ENCODE assay signal across 8 cellular contexts in the genomic region with DNA sequence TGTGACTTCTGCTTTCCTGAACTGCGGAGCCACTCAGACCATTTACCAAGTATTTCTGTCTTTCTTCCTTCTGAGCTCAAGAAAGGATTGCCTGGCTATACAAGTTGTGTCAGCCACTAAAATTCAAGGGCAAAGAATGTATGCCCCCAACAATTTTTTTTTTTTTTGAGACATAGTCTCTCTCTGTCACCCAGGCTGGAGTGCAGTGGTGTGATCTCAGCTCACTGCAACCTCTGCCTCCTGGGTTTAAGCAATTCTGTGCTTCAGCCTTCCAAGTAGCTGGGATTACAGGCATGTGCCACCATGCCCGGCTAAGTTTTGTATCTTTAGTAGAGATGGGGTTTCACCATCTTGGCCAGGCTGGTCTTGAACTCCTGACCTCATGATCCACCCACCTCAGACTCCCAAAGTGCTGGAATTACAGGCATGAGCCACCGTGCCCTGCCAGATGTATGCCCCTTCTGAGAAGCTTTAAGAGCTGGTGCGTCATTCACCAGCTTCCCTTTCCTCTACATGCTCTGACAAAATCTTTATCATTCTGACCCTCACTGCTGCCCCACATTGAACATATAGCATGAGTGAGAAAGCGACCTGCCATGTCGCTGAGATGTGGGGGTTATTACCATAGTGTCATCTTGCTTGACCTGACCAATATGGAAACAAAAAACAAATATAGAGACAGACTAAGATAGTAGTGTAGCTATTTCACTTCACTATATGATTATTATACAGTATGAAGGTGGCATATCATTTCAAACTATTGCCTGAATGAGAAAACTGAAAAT.
DNase-seq lines count a peak whose midpoint lies in the region; ATAC-seq and TF ChIP-seq lines count a peak whose summit lies in the region.
"Not testable (repeated sequence)": the region's sequence is repeated elsewhere in the genome, so short reads cannot be mapped to it uniquely, and the experiment has no call there.

No MANE protein-coding gene starts in this region.

- H3F3A ChIP-seq in GM23248 (ENCODE audit: insufficient read depth): peaks cover 37% of the 10 kb centered on the region

- H3K27ac ChIP-seq in GM23248 (peak overlapping the region; percentile 81), right cardiac atrium (ENCODE audit: low read length) (peak overlapping the region; percentile 82), vagina (peak overlapping the region; percentile 9)

- WGBS in GM23248 (ENCODE audit: low coverage in 1 of 2, low lambda C conversion rate in 2 of 2, missing lambda C conversion rate in 2 of 2), 2 experiments: 78 to 79% methylated on average over 6 of the region's 6 CpGs
- 86% methylated on average over 6 of the region's 6 CpGs for WGBS in right cardiac atrium

- peak; percentile 51 to 54 for ATAC-seq in activated CD4-positive, CD25-positive, alpha-beta regulatory T cell treated with anti-CD3 and anti-CD28 coated beads, Interleukin-2, amount 50 U/mL, for 24 hours
- ATAC-seq in activated naive CD4-positive, alpha-beta T cell treated with anti-CD3 and anti-CD28 coated beads, Interleukin-2, amount 50 U/mL, for 72 hours: peak; percentile 39 to 95
- not testable (repeated sequence) for ATAC-seq in right cardiac atrium

- H3K4me2 ChIP-seq in GM23248 (ENCODE audit: unreplicated experiment) (peak overlapping the region; percentile 71), skeletal muscle satellite cell (ENCODE audit: low read length) (peak overlapping the region; percentile 53)

- not testable (repeated sequence) for H3K36me3 ChIP-seq in GM23248 (ENCODE audit: low read depth); skeletal muscle satellite cell (ENCODE audit: insufficient read depth, low read length); vagina

- not testable (repeated sequence) for H3K9me3 Mint-ChIP-seq in activated naive CD4-positive, alpha-beta T cell treated with anti-CD3 and anti-CD28 coated beads, Interleukin-2, amount 50 U/mL, for 72 hours

- peak overlapping the region in 1 of 2 donors; percentile 73 for H3K27ac Mint-ChIP-seq in activated naive CD4-positive, alpha-beta T cell treated with anti-CD3 and anti-CD28 coated beads, Interleukin-2, amount 50 U/mL, for 72 hours

- in situ Hi-C loops in GM23248 (cut with MboI): not testable (repeated sequence)

- not testable (repeated sequence) for H3K36me3 Mint-ChIP-seq in activated naive CD4-positive, alpha-beta T cell treated with anti-CD3 and anti-CD28 coated beads, Interleukin-2, amount 50 U/mL, for 72 hours

- DNase-seq in GM23248 (peak; percentile 38), NOMO-1 (lab: John Stamatoyannopoulos, UW; ENCODE audit: unreplicated experiment in 2 of 2) (peak; percentile 8 to 38), epithelial cell of esophagus (ENCODE audit: low read depth) (peak; percentile 82), vagina (ENCODE audit: extremely low spot score in 2 of 2) (peak in 1 of 2 donors; percentile 87)
- peak in 1 of 2 donors; percentile 17 for DNase-seq in activated naive CD4-positive, alpha-beta T cell treated with anti-CD3 and anti-CD28 coated beads, Interleukin-2, amount 50 U/mL, for 72 hours (ENCODE audit: low spot score in 2 of 2)
- not testable (repeated sequence) for DNase-seq in right cardiac atrium

- TF ChIP-seq CTCF in epithelial cell of esophagus (IDR thresholded peaks at IDR 0.05; ENCODE audit: insufficient read depth, low read depth, low read length, missing control alignments); vagina (IDR thresholded peaks at IDR 0.05): not testable (repeated sequence)

- not testable (repeated sequence) for H3K9me3 ChIP-seq in GM23248 (ENCODE audit: low read depth); right cardiac atrium (ENCODE audit: control insufficient read depth, low read length); skeletal muscle satellite cell (replicated peaks; ENCODE audit: low read length); vagina

- H3K9ac ChIP-seq in GM23248 (peak overlapping the region; percentile 46), skeletal muscle satellite cell (ENCODE audit: low read depth, low read length) (peak overlapping the region; percentile 71)

- H3K27me3 ChIP-seq in GM23248 (replicated peaks; ENCODE audit: insufficient read depth); right cardiac atrium (ENCODE audit: control insufficient read depth, insufficient read depth); skeletal muscle satellite cell (ENCODE audit: control insufficient read depth, insufficient read depth, low read length); vagina: not testable (repeated sequence)

- not testable (repeated sequence) for TF ChIP-seq POLR2A in vagina (IDR thresholded peaks at IDR 0.05)

- intact Hi-C loops in right cardiac atrium (cut with DNase I); vagina (cut with DNase I): not testable (repeated sequence)

- not testable (repeated sequence) for H3K9me2 ChIP-seq in GM23248 (ENCODE audit: insufficient read depth)

- not testable (repeated sequence) for H3K79me2 ChIP-seq in GM23248 (ENCODE audit: insufficient read depth)

- H3K4me1 ChIP-seq in GM23248 (ENCODE audit: insufficient read depth): peaks cover 73% of the 10 kb centered on the region
- not testable (repeated sequence) for H3K4me1 ChIP-seq in right cardiac atrium (ENCODE audit: control insufficient read depth, insufficient read depth, low read length)
- H3K4me1 ChIP-seq in skeletal muscle satellite cell (ENCODE audit: control insufficient read depth, insufficient read depth, low read length): peaks cover 71% of the 10 kb centered on the region
- H3K4me1 ChIP-seq in vagina: peaks cover 15% of the 10 kb centered on the region

- H2AFZ ChIP-seq in GM23248: not testable (repeated sequence)

- not testable (repeated sequence) for H4K20me1 ChIP-seq in GM23248 (ENCODE audit: insufficient read depth)

- H3K4me3 ChIP-seq in GM23248: peak overlapping the region; percentile 20; the same call in 1 of the 2 replicates
- H3K4me3 ChIP-seq in epithelial cell of esophagus (ENCODE audit: low read length); right cardiac atrium (ENCODE audit: low read length); vagina: not testable (repeated sequence)
- peak overlapping the region; percentile 6 for H3K4me3 ChIP-seq in skeletal muscle satellite cell (ENCODE audit: low read length)

Comparison
In these comparisons a context has a peak if more than half of its experiments do, and no peak if none do; other contexts are left out.
1. H3K27ac ChIP-seq: peak in every context shown above with its lines; median percentile 82 in right cardiac atrium; 81 in GM23248; 9 in vagina.